ENCODE assay signal across 1 cellular context in genomic region chr5:124658867-124659557, GRCh38.
A peak's percentile ranks its signal among the peaks of the same experiment; 100 is the strongest.
TF ChIP-seq lines count a peak whose summit lies in the region.

No MANE protein-coding gene starts in this region.

TF ChIP-seq in K562, 482 proteins besides CTCF, POLR2A, EP300 and RAD21 (continued from another document):
- TF ChIP-seq ZBTB49 (CRISPR knock-in tag; IDR thresholded peaks at IDR 0.05; ENCODE audit: borderline replicate concordance) (no peak), SIN3B (IDR thresholded peaks at IDR 0.05; ENCODE audit: low read depth) (no peak), ZNF311 (CRISPR knock-in tag; IDR thresholded peaks at IDR 0.05) (no peak), LCOR (CRISPR knock-in tag; IDR thresholded peaks at IDR 0.05) (no peak), ARID4B (CRISPR knock-in tag; IDR thresholded peaks at IDR 0.05) (no peak), ZBTB2 (IDR thresholded peaks at IDR 0.05) (peak; percentile 42; the same call in 1 of the 2 replicates), TAF9B (IDR thresholded peaks at IDR 0.05; ENCODE audit: partially characterized antibody) (no peak), SNIP1 (IDR thresholded peaks at IDR 0.05; ENCODE audit: low read depth) (no peak), PBX2 (CRISPR knock-in tag; IDR thresholded peaks at IDR 0.05; ENCODE audit: low read depth) (no peak), PBX2 (tag; conservative IDR thresholded peaks at IDR 0.05; ENCODE audit: low read depth) (peak; percentile 42)
- TF ChIP-seq, protein P1, sequence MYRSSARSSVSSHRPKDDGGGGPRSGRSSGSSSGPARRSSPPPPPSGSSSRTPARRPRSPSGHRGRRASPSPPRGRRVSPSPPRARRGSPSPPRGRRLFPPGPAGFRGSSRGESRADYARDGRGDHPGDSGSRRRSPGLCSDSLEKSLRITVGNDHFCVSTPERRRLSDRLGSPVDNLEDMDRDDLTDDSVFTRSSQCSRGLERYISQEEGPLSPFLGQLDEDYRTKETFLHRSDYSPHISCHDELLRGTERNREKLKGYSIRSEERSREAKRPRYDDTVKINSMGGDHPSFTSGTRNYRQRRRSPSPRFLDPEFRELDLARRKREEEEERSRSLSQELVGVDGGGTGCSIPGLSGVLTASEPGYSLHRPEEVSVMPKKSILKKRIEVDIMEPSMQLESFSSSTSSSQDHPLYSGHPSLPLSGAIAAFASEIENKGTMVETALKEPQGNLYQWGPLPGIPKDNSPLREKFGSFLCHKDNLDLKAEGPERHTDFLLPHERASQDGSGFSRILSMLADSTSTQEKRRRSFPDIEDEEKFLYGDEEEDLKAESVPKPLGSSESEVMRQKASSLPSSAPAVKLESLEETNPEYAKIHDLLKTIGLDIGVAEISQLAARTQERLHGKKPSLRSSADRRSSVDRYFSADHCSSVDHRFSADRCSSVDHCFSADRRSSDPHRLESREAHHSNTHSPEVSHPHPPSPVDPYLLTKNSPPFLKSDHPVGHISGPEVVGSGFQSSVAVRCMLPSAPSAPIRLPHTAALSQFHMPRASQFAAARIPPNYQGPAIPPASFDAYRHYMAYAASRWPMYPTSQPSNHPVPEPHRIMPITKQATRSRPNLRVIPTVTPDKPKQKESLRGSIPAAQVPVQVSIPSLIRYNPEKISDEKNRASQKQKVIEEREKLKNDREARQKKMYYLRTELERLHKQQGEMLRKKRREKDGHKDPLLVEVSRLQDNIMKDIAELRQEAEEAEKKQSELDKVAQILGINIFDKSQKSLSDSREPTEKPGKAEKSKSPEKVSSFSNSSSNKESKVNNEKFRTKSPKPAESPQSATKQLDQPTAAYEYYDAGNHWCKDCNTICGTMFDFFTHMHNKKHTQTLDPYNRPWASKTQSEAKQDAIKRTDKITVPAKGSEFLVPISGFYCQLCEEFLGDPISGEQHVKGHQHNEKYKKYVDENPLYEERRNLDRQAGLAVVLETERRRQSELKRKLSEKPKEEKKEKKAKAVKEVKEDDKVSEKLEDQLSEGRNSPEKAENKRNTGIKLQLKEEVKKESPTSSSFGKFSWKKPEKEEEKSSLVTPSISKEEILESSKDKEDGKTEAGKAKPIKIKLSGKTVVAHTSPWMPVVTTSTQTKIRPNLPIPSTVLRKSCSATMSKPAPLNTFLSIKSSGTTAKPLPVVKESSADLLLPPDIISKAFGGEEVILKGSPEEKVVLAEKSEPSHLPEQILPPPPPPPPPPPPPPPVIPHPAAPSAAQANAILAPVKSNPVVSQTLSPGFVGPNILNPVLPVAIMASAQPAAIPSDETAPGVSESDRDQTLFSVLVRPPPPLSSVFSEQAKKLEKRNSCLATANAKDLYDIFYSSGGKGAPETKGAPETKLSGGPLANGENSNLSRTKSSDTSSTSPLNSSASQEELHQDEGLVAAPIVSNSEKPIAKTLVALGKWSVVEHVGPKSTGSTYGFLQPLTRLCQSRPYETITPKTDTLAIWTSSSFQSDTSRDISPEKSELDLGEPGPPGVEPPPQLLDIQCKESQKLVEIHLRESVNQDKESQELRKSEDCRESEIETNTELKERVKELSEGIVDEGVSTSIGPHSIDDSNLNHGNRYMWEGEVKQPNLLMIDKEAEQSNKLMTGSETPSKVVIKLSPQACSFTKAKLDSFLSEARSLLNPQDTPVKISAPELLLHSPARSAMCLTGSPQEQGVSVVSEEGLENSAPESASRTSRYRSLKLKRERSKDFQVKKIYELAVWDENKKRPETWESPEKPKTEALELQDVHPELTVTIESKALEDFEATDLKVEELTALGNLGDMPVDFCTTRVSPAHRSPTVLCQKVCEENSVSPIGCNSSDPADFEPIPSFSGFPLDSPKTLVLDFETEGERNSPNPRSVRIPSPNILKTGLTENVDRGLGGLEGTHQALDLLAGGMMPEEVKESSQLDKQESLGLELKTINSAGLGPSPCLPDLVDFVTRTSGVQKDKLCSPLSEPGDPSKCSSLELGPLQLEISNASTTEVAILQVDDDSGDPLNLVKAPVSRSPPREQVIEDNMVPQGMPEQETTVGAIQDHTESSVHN (IDR thresholded peaks at IDR 0.05; ENCODE audit: borderline replicate concordance in 1 of 2, low read depth in 1 of 2) = no peak
